In the genomic region with DNA sequence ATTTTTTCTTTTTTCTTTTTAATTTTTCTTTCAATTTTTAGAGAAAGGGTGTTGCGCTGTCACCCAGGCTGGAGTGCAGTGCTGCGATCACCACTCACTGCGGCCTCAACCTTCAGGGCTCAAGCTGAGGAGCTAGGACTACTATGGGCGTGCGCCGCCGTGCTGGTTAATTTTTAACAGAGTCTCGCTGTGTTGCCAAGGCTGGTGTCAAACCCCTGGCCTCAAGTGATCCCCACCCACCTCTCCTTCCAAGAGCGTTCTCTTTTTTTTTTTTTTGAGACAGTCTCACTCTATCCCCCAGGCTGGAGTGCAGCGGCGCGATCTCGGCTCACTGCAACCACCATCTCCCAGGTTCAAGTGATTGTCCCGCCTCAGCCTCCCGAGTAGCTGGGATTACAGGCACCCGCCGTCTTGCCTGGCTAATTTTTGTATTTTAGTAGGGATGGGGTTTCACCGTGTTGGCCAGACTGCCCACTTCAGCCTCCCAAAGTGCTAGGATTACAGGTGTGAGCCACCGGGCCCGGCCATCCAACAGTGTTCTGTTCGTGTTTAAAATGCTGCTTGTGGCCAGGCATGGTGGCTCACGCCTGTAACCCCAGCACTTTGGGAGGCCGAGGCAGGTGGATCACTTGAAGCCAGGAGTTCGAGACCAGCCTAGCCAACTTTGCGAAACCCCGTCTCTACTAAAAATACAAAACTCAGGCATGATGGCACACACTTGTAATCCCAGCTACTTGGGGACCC, we compare ENCODE assay signal across 15 cellular contexts. TPM values are rescaled to one million over a fixed set of nuclear protein-coding genes. Genes with fewer than 3 reads are reported as not detected.
DNase-seq lines count a peak whose midpoint lies in the region; ATAC-seq and TF ChIP-seq lines count a peak whose summit lies in the region.
"Had no signal": no experiment of that assay in that cellular context is flagged by ENCODE, and none has a peak within 500 bp of the region (broad histone marks: within the 10 kb centered on the region; RNA-seq: fewer than 3 reads in every experiment).

No MANE protein-coding gene starts in this region.

- peaks cover 67 to 88% of the 10 kb centered on the region in 2 donors for H3K36me3 Mint-ChIP-seq in CD14-positive monocyte

- no peak overlapping the region for H3K4me3 Mint-ChIP-seq in CD14-positive monocyte
- H3K4me3 Mint-ChIP-seq: CD4-positive, CD25-positive, alpha-beta regulatory T cell had no signal

- no peak overlapping the region for H3K27ac ChIP-seq in upper lobe of right lung
- H3K27ac ChIP-seq: SJSA1 had no signal

- H3K27me3 Mint-ChIP-seq in CD14-positive monocyte (ENCODE audit: low read depth in 3 of 3), result no peaks in the 10 kb centered on the region
- H3K27me3 Mint-ChIP-seq: CD4-positive, CD25-positive, alpha-beta regulatory T cell had no signal

- H3K27me3 ChIP-seq in upper lobe of right lung, result no peaks in the 10 kb centered on the region
- H3K27me3 ChIP-seq: SJSA1 had no signal

- H3K36me3 ChIP-seq in mucosa of descending colon (ENCODE audit: low read depth) (peaks cover 6% of the 10 kb centered on the region), upper lobe of right lung (peaks cover 56% of the 10 kb centered on the region)

- H3K9me3 ChIP-seq in mucosa of descending colon (no peaks in the 10 kb centered on the region), upper lobe of right lung (no peaks in the 10 kb centered on the region)
- H3K9me3 ChIP-seq: HAP-1, SJSA1 had no signal

- TF ChIP-seq CTCF in mucosa of descending colon (IDR thresholded peaks at IDR 0.05), result no peak
- no peak for TF ChIP-seq CTCF in upper lobe of right lung (IDR thresholded peaks at IDR 0.05)
- no peak for TF ChIP-seq CTCF in CD14-positive monocyte (IDR thresholded peaks at IDR 0.05)

- H3K4me1 Mint-ChIP-seq in CD14-positive monocyte, result no peaks in the 10 kb centered on the region

- H3K4me3 ChIP-seq in mucosa of descending colon (no peak overlapping the region), upper lobe of right lung (no peak overlapping the region)
- H3K4me3 ChIP-seq: HAP-1, SJSA1 had no signal

- intact Hi-C loops in left colon (cut with DNase I, micrococcal nuclease) (no loop called here), mucosa of descending colon (cut with DNase I, micrococcal nuclease) (no loop called here), upper lobe of right lung (cut with DNase I) (no loop called here), CD14-positive monocyte (cut with micrococcal nuclease) (no loop called here)

- H3K9me3 Mint-ChIP-seq in CD14-positive monocyte, result peaks cover 0 to 1% (median 0%) of the 10 kb centered on the region in 7 donors
- H3K9me3 Mint-ChIP-seq: CD4-positive, CD25-positive, alpha-beta regulatory T cell had no signal

- ATAC-seq in left colon (peak; percentile 97), mucosa of descending colon (peak; percentile 96), upper lobe of right lung (peak; percentile 85), GM19467 (IDR thresholded peaks at IDR 0.05; ENCODE audit: unreplicated experiment) (no peak)

- DNase-seq in NCI-H526 (lab: John Stamatoyannopoulos, UW) (peak; percentile 14 to 65), left colon (peak; percentile 78 to 82), mucosa of descending colon (peak; percentile 79 to 87 (median 84)), upper lobe of right lung (peak; percentile 82), hepatic stellate cell (ENCODE audit: low spot score) (no peak), CD14-positive monocyte (ENCODE audit: low spot score) (no peak)
- DNase-seq: Calu3; CD4-positive, CD25-positive, alpha-beta regulatory T cell; DMS79; NCI-H187; NK-92 treated with Interleukin-12 subunit alpha and Interleukin-12 subunit beta, amount 100 ng/mL, for 24 hours had no signal

- H3K4me1 ChIP-seq in mucosa of descending colon (ENCODE audit: low read depth) (peaks cover 9% of the 10 kb centered on the region), upper lobe of right lung (no peaks in the 10 kb centered on the region)
- H3K4me1 ChIP-seq: HAP-1, SJSA1 had no signal

- H3K27ac Mint-ChIP-seq in CD14-positive monocyte, result no peak overlapping the region
- H3K27ac Mint-ChIP-seq: CD4-positive, CD25-positive, alpha-beta regulatory T cell had no signal

RNA-seq across cellular contexts. Expression of gene RPL13, which starts 14.5 kb away (rescaled TPM):
- 1,000 to 10,000 TPM; 1,613 to 1,684 TPM for total RNA-seq in left colon
- 1,000 to 10,000 TPM; 1,693 to 1,792 (median 1,717) TPM for total RNA-seq in mucosa of descending colon
- 1,795 TPM for total RNA-seq in upper lobe of right lung
- polyA plus RNA-seq in CD14-positive monocyte, result 1,000 to 10,000 TPM; 1,251 to 1,329 TPM

RNA-seq across cellular contexts. Expression of gene CPNE7, which starts 29.6 kb away (rescaled TPM):
- total RNA-seq in left colon (under 1 TPM; 0.73 to 0.92 TPM), mucosa of descending colon (1 to 10 TPM in 1 of 3 donors, under 1 TPM in 2; 0.72 to 2.0 (median 0.79) TPM), upper lobe of right lung (4.8 TPM)
- polyA plus RNA-seq in CD14-positive monocyte, result not detected
- total RNA-seq: OCI-LY7 had no signal

RNA-seq across cellular contexts. Expression of gene SPG7, which starts 37.8 kb away (rescaled TPM):
- 100 to 1,000 TPM; 106 to 146 TPM for total RNA-seq in left colon
- total RNA-seq in mucosa of descending colon, result 100 to 1,000 TPM; 112 to 137 (median 121) TPM
- 95.0 TPM for total RNA-seq in upper lobe of right lung
- 10 to 100 TPM; 30.3 to 34.4 TPM for polyA plus RNA-seq in CD14-positive monocyte

RNA-seq across cellular contexts. Expression of gene ANKRD11, which starts 55.6 kb away (rescaled TPM):
- 100 to 1,000 TPM in 1 of 2 donors, 10 to 100 TPM in 1; 82.5 to 135 TPM for total RNA-seq in left colon
- 100 to 1,000 TPM; 125 to 127 (median 127) TPM for total RNA-seq in mucosa of descending colon
- 125 TPM for total RNA-seq in upper lobe of right lung
- 1 to 10 TPM; 3.2 to 5.4 TPM for polyA plus RNA-seq in CD14-positive monocyte

Comparison
In these comparisons a context has a peak if more than half of its experiments do, and no peak if none do; other contexts are left out.
1. DNase-seq: peak in NCI-H526 (2 of 2), left colon (2 of 2), mucosa of descending colon (3 of 3) and upper lobe of right lung (single experiment); none in hepatic stellate cell (single experiment) and CD14-positive monocyte (single experiment).